ENCODE assay signal across 19 cellular contexts in the genomic region with DNA sequence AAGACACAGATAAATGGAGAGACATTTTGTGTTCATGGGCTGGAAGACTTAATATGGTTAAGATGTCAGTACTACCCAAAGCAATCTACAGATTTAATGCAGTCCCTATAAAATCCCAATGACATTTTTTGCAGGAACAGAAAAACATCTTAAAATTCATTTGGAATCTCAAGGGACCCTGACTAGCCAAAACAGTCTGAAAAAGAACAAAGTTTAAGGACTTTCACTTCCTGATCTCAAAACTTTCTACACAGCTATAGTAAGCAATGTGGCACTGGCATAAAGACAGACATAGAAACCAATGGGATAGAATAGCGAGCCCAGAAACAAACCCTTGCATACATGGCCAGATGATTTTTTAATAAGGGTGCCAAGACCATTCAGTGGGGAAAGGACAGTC.
"Had no signal": no experiment of that assay in that cellular context is flagged by ENCODE, and none has a peak within 500 bp of the region (broad histone marks: within the 10 kb centered on the region; RNA-seq: fewer than 3 reads in every experiment).

No MANE protein-coding gene starts in this region.

- H3K4me1 ChIP-seq: colonic mucosa, transverse colon had no signal

- H3K27me3 ChIP-seq: colonic mucosa, transverse colon had no signal

- H3K4me3 ChIP-seq: colonic mucosa, lung, transverse colon had no signal

- DNase-seq: activated CD4-positive, alpha-beta T cell treated with anti-CD3 and anti-CD28 coated beads, Interleukin-2, amount 50 U/mL, for 1 hour; activated CD4-positive, CD25-positive, alpha-beta regulatory T cell treated with anti-CD3 and anti-CD28 coated beads, Interleukin-2, amount 50 U/mL, for 72 hours; activated CD8-positive, alpha-beta memory T cell treated with anti-CD3 and anti-CD28 coated beads, Interleukin-2, amount 50 U/mL, for 4 hours; activated naive CD8-positive, alpha-beta T cell treated with anti-CD3 and anti-CD28 coated beads, Interleukin-2, amount 50 U/mL, for 24 hours; activated T-cell treated with anti-CD3 and anti-CD28 coated beads, Interleukin-2, amount 50 U/mL, for 4 hours; anterior cingulate cortex; colonic mucosa; kidney; midbrain; nephron progenitor cell; occipital lobe; retina; stimulated activated naive CD8-positive, alpha-beta T cell treated with anti-CD3 and anti-CD28 coated beads, Interleukin-15, Interleukin-2, amounts not matched to agents 100 U/mL and 50 U/mL, for 24 hours; T1000; transverse colon had no signal

- H3K4me3 Mint-ChIP-seq: activated naive CD4-positive, alpha-beta T cell treated with anti-CD3 and anti-CD28 coated beads, Interleukin-2, amount 10 ng/mL, durations not matched to agents 7 days and 5 days; activated naive CD8-positive, alpha-beta T cell treated with anti-CD3 and anti-CD28 coated beads, Interleukin-2, amount 50 U/mL, for 24 hours; activated T-cell treated with anti-CD3 and anti-CD28 coated beads, Interleukin-2, amount 50 U/mL, for 4 hours; central memory CD8-positive, alpha-beta T cell; nephron progenitor cell had no signal

- H3K36me3 ChIP-seq: colonic mucosa had no signal

- H3K27me3 Mint-ChIP-seq: activated naive CD4-positive, alpha-beta T cell treated with anti-CD3 and anti-CD28 coated beads, Interleukin-2, amount 10 ng/mL, durations not matched to agents 7 days and 5 days; activated naive CD8-positive, alpha-beta T cell treated with anti-CD3 and anti-CD28 coated beads, Interleukin-2, amount 50 U/mL, for 24 hours; central memory CD8-positive, alpha-beta T cell had no signal

- H3K9me3 ChIP-seq: colonic mucosa had no signal

- ATAC-seq: activated naive CD8-positive, alpha-beta T cell treated with anti-CD3 and anti-CD28 coated beads, Interleukin-2, amount 50 U/mL, for 24 hours; activated T-cell treated with anti-CD3 and anti-CD28 coated beads, Interleukin-2, amount 50 U/mL, for 4 hours; left lobe of liver; stimulated activated naive CD8-positive, alpha-beta T cell treated with anti-CD3 and anti-CD28 coated beads, Interleukin-15, Interleukin-2, amounts not matched to agents 100 U/mL and 50 U/mL, for 24 hours had no signal

- H3K27ac Mint-ChIP-seq: activated naive CD4-positive, alpha-beta T cell treated with anti-CD3 and anti-CD28 coated beads, Interleukin-2, amount 10 ng/mL, durations not matched to agents 7 days and 5 days; activated naive CD8-positive, alpha-beta T cell treated with anti-CD3 and anti-CD28 coated beads, Interleukin-2, amount 50 U/mL, for 24 hours; nephron progenitor cell had no signal

- H3K27ac ChIP-seq: colonic mucosa, transverse colon had no signal

- H3K4me1 Mint-ChIP-seq: activated naive CD4-positive, alpha-beta T cell treated with anti-CD3 and anti-CD28 coated beads, Interleukin-2, amount 10 ng/mL, durations not matched to agents 7 days and 5 days; nephron progenitor cell had no signal
